In genomic region chr11:130403301-130403804, GRCh38 we compare ENCODE assay signal across 9 cellular contexts. TPM values are rescaled to one million over a fixed set of nuclear protein-coding genes. Genes with fewer than 3 reads are reported as not detected.
DNase-seq lines count a peak whose midpoint lies in the region; ATAC-seq and TF ChIP-seq lines count a peak whose summit lies in the region.
"Had no signal": no experiment of that assay in that cellular context is flagged by ENCODE, and none has a peak within 500 bp of the region (broad histone marks: within the 10 kb centered on the region; RNA-seq: fewer than 3 reads in every experiment).

No MANE protein-coding gene starts in this region.

- peak; percentile 66 for DNase-seq in AG09319 (ENCODE audit: extremely low read depth, low read depth)
- DNase-seq in SK-N-SH = no peak
- peak; percentile 78 to 87 for DNase-seq in foreskin keratinocyte
- DNase-seq in omental fat pad (ENCODE audit: low spot score) = no peak
- no peak for DNase-seq in CD4-positive, alpha-beta memory T cell
- no peak for DNase-seq in dermis blood vessel endothelial cell

- POLR2A ChIA-PET in SK-N-SH (lab: Yijun Ruan, JAX) = no interaction called here
- POLR2A ChIA-PET in CD4-positive, alpha-beta memory T cell (lab: Charles Lee; ENCODE audit: partially characterized antibody) = no interaction called here

- intact Hi-C loops in CD4-positive, alpha-beta memory T cell (cut with micrococcal nuclease) = no loop called here

- CTCF ChIA-PET in SK-N-SH (lab: Yijun Ruan, JAX) = interaction anchor here (1.1 kb wide), 1 partner anchor 32 kb away, joined by 4 read pairs; no protein-coding TSS in a partner anchor
- CTCF ChIA-PET in CD4-positive, alpha-beta memory T cell (lab: Charles Lee; ENCODE audit: partially characterized antibody) = no interaction called here

- no peak overlapping the region for H3K9ac ChIP-seq in SK-N-SH

- H3F3A ChIP-seq in SK-N-SH (replicated peaks; ENCODE audit: insufficient read depth) = no peaks in the 10 kb centered on the region

- TF ChIP-seq RAD21 in SK-N-SH (IDR thresholded peaks at IDR 0.05; ENCODE audit: low read length) = no peak

- H3K9me2 ChIP-seq in SK-N-SH = no peaks in the 10 kb centered on the region

- H3K4me3 Mint-ChIP-seq in CD4-positive, alpha-beta memory T cell = no peak overlapping the region

- 32% methylated on average over 11 of the region's 11 CpGs for WGBS in SK-N-SH (ENCODE audit: low lambda C conversion rate)

- no peaks in the 10 kb centered on the region; the same call in 1 of the 2 replicates for H3K27me3 ChIP-seq in SK-N-SH (ENCODE audit: insufficient read depth)
- H3K27me3 ChIP-seq in foreskin keratinocyte = peaks cover 11% of the 10 kb centered on the region
- no peaks in the 10 kb centered on the region for H3K27me3 ChIP-seq in CD4-positive, alpha-beta memory T cell (ENCODE audit: insufficient read depth, low read length)

- no peak overlapping the region for H3K27ac Mint-ChIP-seq in CD4-positive, alpha-beta memory T cell

- peak; percentile 89 for ATAC-seq in foreskin keratinocyte
- peak; percentile 76 for ATAC-seq in omental fat pad (ENCODE audit: low FRiP score)
- ATAC-seq in GM18502 (IDR thresholded peaks at IDR 0.05; ENCODE audit: poor library complexity, unreplicated experiment) = no peak
- ATAC-seq in GM19395 (IDR thresholded peaks at IDR 0.05; ENCODE audit: unreplicated experiment) = no peak

- peak overlapping the region; percentile 66 for H3K4me2 ChIP-seq in SK-N-SH

- no peaks in the 10 kb centered on the region for H3K36me3 Mint-ChIP-seq in CD4-positive, alpha-beta memory T cell

- H3K9me3 ChIP-seq in SK-N-SH = no peaks in the 10 kb centered on the region
- H3K9me3 ChIP-seq in CD4-positive, alpha-beta memory T cell (ENCODE audit: control insufficient read depth in 1 of 2, low read length in 2 of 2) = no peaks in the 10 kb centered on the region

- H3K4me3 ChIP-seq in SK-N-SH (ENCODE audit: low read depth in 2 of 2, low read length in 1 of 2) = no peak overlapping the region
- no peak overlapping the region for H3K4me3 ChIP-seq in CD4-positive, alpha-beta memory T cell (ENCODE audit: low read length in 2 of 2)
- H3K4me3 ChIP-seq: SK-N-MC had no signal

- H3K36me3 ChIP-seq in SK-N-SH (replicated peaks in 1 of 2; ENCODE audit: control insufficient read depth in 1 of 2, insufficient read depth in 2 of 2, low read length in 1 of 2) = no peaks in the 10 kb centered on the region
- no peaks in the 10 kb centered on the region for H3K36me3 ChIP-seq in CD4-positive, alpha-beta memory T cell (ENCODE audit: insufficient read depth, low read length)

- H3K9me3 Mint-ChIP-seq in CD4-positive, alpha-beta memory T cell = no peaks in the 10 kb centered on the region

- H3K27ac ChIP-seq in SK-N-SH (ENCODE audit: low read depth in 2 of 2, low read length in 1 of 2) (peak overlapping the region in 1 of 2 experiments; percentile 40; a peak in 3 of 4 replicates), foreskin keratinocyte (no peak overlapping the region)
- no peak overlapping the region for H3K27ac ChIP-seq in CD4-positive, alpha-beta memory T cell (ENCODE audit: low read depth, low read length)
- H3K27ac ChIP-seq: SK-N-MC had no signal

- H2AFZ ChIP-seq in SK-N-SH (ENCODE audit: low read depth) = no peak overlapping the region; the same call in 1 of the 2 replicates

- TF ChIP-seq EP300 in SK-N-SH (IDR thresholded peaks at IDR 0.05; ENCODE audit: borderline replicate concordance in 1 of 2, low read depth in 1 of 2, low read length in 1 of 2) = no peak; a peak in 1 of 4 replicates

- no peaks in the 10 kb centered on the region for H3K79me2 ChIP-seq in SK-N-SH (ENCODE audit: insufficient read depth)

- H3K4me1 Mint-ChIP-seq in CD4-positive, alpha-beta memory T cell = peaks cover 6 to 14% (median 9%) of the 10 kb centered on the region in 4 donors

- H3K27me3 Mint-ChIP-seq in CD4-positive, alpha-beta memory T cell = peaks cover 8 to 11% of the 10 kb centered on the region in 2 donors

- no peak for TF ChIP-seq CTCF in AG09319 (IDR thresholded peaks at IDR 0.05; ENCODE audit: low read depth, low read length)
- TF ChIP-seq CTCF in SK-N-SH (IDR thresholded peaks at IDR 0.05) = no peak
- no peak for TF ChIP-seq CTCF in foreskin keratinocyte (conservative IDR thresholded peaks at IDR 0.05)
- TF ChIP-seq CTCF in omental fat pad (IDR thresholded peaks at IDR 0.05) = no peak

- H3K4me1 ChIP-seq in SK-N-SH (ENCODE audit: control insufficient read depth in 1 of 2, insufficient read depth in 2 of 2, low read depth in 1 of 2, low read length in 1 of 2) (peaks cover 9 to 17% of the 10 kb centered on the region in 2 experiments; a peak in 3 of 4 replicates), foreskin keratinocyte (peaks cover 6% of the 10 kb centered on the region)
- H3K4me1 ChIP-seq in CD4-positive, alpha-beta memory T cell (ENCODE audit: insufficient read depth, low read length) = peaks cover 3% of the 10 kb centered on the region

- no peaks in the 10 kb centered on the region for H4K20me1 ChIP-seq in SK-N-SH (ENCODE audit: insufficient read depth)

TF ChIP-seq in SK-N-SH, 30 proteins besides CTCF, POLR2A, EP300 and RAD21 (continues in another document):
- TF ChIP-seq ELF1 (IDR thresholded peaks at IDR 0.05) (no peak), ZBTB33 (IDR thresholded peaks at IDR 0.05; ENCODE audit: borderline replicate concordance, low read depth) (no peak), YY1 (IDR thresholded peaks at IDR 0.05; ENCODE audit: low read depth) (no peak), GATA2 (CRISPR knock-in tag; IDR thresholded peaks at IDR 0.05) (no peak), GABPA (IDR thresholded peaks at IDR 0.05; ENCODE audit: low read depth) (no peak), IRF3 (IDR thresholded peaks at IDR 0.05; ENCODE audit: low read depth, low read length) (no peak), JUND (IDR thresholded peaks at IDR 0.05) (peak; percentile 35), RCOR1 (IDR thresholded peaks at IDR 0.05; ENCODE audit: low read length) (no peak), FOXM1 (IDR thresholded peaks at IDR 0.05; ENCODE audit: low read depth) (no peak), FOXJ3 (CRISPR knock-in tag; IDR thresholded peaks at IDR 0.05) (no peak), USF2 (IDR thresholded peaks at IDR 0.05; ENCODE audit: borderline replicate concordance, low read depth, low read length) (no peak), POLR2AphosphoS5 (IDR thresholded peaks at IDR 0.05; ENCODE audit: low read depth, low read length) (no peak), SIN3A (IDR thresholded peaks at IDR 0.05; ENCODE audit: borderline replicate concordance, low read depth, low read length) (no peak), EZH2phosphoT487 (IDR thresholded peaks at IDR 0.05; ENCODE audit: borderline replicate concordance, low read depth) (no peak), RFX5 (IDR thresholded peaks at IDR 0.05; ENCODE audit: low read length) (no peak), MEF2A (IDR thresholded peaks at IDR 0.05; ENCODE audit: borderline replicate concordance, low read depth) (no peak), TEAD4 (IDR thresholded peaks at IDR 0.05; ENCODE audit: borderline replicate concordance, insufficient read depth) (no peak)

RNA-seq across cellular contexts. Expression of gene ADAMTS8, which starts 25.1 kb away (rescaled TPM):
- polyA plus RNA-seq in SK-N-SH (2012; rRNA removed) (not detected in 2 replicates), foreskin keratinocyte (not detected in 2 replicates)
- 0.01 and 0.03 TPM in 2 replicates for polyA plus RNA-seq in SK-N-SH (2012; cell fraction: cytosol; rRNA removed)
- not detected in 2 replicates for polyA plus RNA-seq in SK-N-SH (2012; cell fraction: nucleus; rRNA removed)
- total RNA-seq in foreskin keratinocyte (not detected in 2 replicates), omental fat pad (1 to 10 TPM in 1 of 4 donors, under 1 TPM in 3; 0.13 to 1.2 (median 0.22) TPM), dermis blood vessel endothelial cell (not detected in 2 replicates)
- not detected for total RNA-seq in CD4-positive, alpha-beta memory T cell
- polyA plus RNA-seq in CD4-positive, alpha-beta memory T cell = not detected

RNA-seq across cellular contexts. Expression of gene ADAMTS15, which starts 45.1 kb away (rescaled TPM):
- 0.96 and 1.1 TPM in 2 replicates for polyA plus RNA-seq in SK-N-SH (2012; rRNA removed)
- polyA plus RNA-seq in SK-N-SH (2012; cell fraction: cytosol; rRNA removed) = 0.44 and 0.69 TPM in 2 replicates
- 1.8 and 1.9 TPM in 2 replicates for polyA plus RNA-seq in SK-N-SH (2012; cell fraction: nucleus; rRNA removed)
- 0.49 and 1.7 TPM in 2 replicates for total RNA-seq in foreskin keratinocyte
- polyA plus RNA-seq in foreskin keratinocyte = 0.25 and 0.75 TPM in 2 replicates
- total RNA-seq in omental fat pad = 10 to 100 TPM; 26.3 to 49.6 (median 34.5) TPM
- not detected for total RNA-seq in CD4-positive, alpha-beta memory T cell
- polyA plus RNA-seq in CD4-positive, alpha-beta memory T cell = not detected
- total RNA-seq in dermis blood vessel endothelial cell = 2.7 and 4.6 TPM in 2 replicates

Comparison
In these comparisons a context has a peak if more than half of its experiments do, and no peak if none do; other contexts are left out.
1. DNase-seq: peak in AG09319 (single experiment) and foreskin keratinocyte (2 of 2); none in SK-N-SH (single experiment), omental fat pad (single experiment), CD4-positive, alpha-beta memory T cell (0 of 5) and dermis blood vessel endothelial cell (single experiment).
2. ATAC-seq: peak in foreskin keratinocyte (single experiment) and omental fat pad (single experiment); none in GM18502 (single experiment) and GM19395 (single experiment).